ENCODE assay signal across 8 cellular contexts in the genomic region with DNA sequence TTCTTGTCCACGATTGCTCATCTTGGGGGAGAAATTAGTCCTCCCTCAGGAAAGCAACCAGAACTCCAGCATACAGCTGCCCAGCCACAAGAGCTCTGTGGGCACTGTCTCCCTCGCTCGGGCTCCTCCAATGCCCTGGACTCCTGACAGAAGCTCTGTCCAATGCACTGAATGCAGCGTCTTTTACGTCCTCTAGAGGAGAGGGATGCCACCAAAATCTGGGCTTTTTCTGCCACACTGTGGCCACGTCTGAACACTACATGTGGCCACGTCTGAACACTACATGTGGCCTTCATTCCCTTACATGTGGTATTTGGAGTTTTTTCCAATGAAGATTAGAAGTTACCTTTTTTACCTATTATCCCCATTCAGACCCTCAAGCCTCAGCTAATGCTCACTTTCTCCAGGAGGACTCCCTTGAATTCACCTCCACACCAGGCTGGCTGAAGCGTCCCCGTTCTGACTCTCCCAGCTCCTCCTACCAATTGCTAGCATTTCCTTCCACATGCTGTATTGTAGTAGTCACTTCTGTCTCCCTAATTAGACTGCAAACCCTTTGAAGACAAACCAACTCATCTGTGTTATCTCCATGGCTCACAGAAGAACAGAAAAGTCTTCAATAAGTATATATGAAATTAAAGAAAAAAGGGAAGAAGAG.
DNase-seq lines count a peak whose midpoint lies in the region; ATAC-seq and TF ChIP-seq lines count a peak whose summit lies in the region.

No MANE protein-coding gene starts in this region.

- no peaks in the 10 kb centered on the region for H3K36me3 Mint-ChIP-seq in MCF 10A (ENCODE audit: insufficient read depth, unreplicated experiment)

- no peak overlapping the region for H3K27ac ChIP-seq in subcutaneous abdominal adipose tissue (ENCODE audit: low read depth, low read length)

- DNase-seq in AML-193 (lab: John Stamatoyannopoulos, UW) (peak; percentile 44 to 55), NCI-H748 (lab: John Stamatoyannopoulos, UW; ENCODE audit: unreplicated experiment) (peak; percentile 78), MCF 10A (ENCODE audit: unreplicated experiment) (peak; percentile 87), iris pigment epithelial cell (ENCODE audit: low read depth) (peak; percentile 72)
- DNase-seq in activated naive CD4-positive, alpha-beta T cell treated with anti-CD3 and anti-CD28 coated beads, Interleukin-2, amount 50 U/mL, for 16 hours: no peak

- H3K9me3 Mint-ChIP-seq in MCF 10A (ENCODE audit: unreplicated experiment): no peaks in the 10 kb centered on the region

- H3K9ac ChIP-seq in subcutaneous abdominal adipose tissue (ENCODE audit: low read length in 5 of 5): no peak overlapping the region

- peaks cover 0 to 8% (median 4%) of the 10 kb centered on the region in 5 donors for H3K27me3 ChIP-seq in subcutaneous abdominal adipose tissue (ENCODE audit: control insufficient read depth in 5 of 5, insufficient read depth in 4 of 5, low read length in 5 of 5)

- H3K4me3 Mint-ChIP-seq in MCF 10A (ENCODE audit: unreplicated experiment): peak overlapping the region; percentile 38

- ATAC-seq in GM18867 (IDR thresholded peaks at IDR 0.05; ENCODE audit: unreplicated experiment) (peak; percentile 93), HG03521 (IDR thresholded peaks at IDR 0.05; ENCODE audit: unreplicated experiment) (peak; percentile 78)

- no peaks in the 10 kb centered on the region for H3K4me1 Mint-ChIP-seq in MCF 10A (ENCODE audit: insufficient read depth, unreplicated experiment)

- peak; percentile 92 for TF ChIP-seq CTCF in MCF 10A (IDR thresholded peaks at IDR 0.05; ENCODE audit: unreplicated experiment)

- CTCF ChIA-PET in MCF 10A (lab: Yijun Ruan, JAX): interaction anchor here (0.5 to 12.8 kb wide), 62 partner anchors 9 to 1170 kb away, joined by 3 to 619 read pairs (median 4); no protein-coding TSS in a partner anchor

- POLR2A ChIA-PET in MCF 10A (lab: Yijun Ruan, JAX): interaction anchor here (0.6 to 1.2 kb wide), 3 partner anchors 15 to 460 kb away, joined by 3 to 7 read pairs (median 4); no protein-coding TSS in a partner anchor

- peaks cover 10% of the 10 kb centered on the region for H3K27me3 Mint-ChIP-seq in MCF 10A (ENCODE audit: insufficient read depth, unreplicated experiment)

- H3K36me3 ChIP-seq in subcutaneous abdominal adipose tissue (ENCODE audit: control insufficient read depth in 5 of 5, insufficient read depth in 5 of 5, low read length in 5 of 5): no peaks in the 10 kb centered on the region

- H3K4me3 ChIP-seq in subcutaneous abdominal adipose tissue (ENCODE audit: low read depth in 1 of 5, low read length in 5 of 5): peak overlapping the region in 4 of 5 donors; percentile 14 to 60 (median 36)

- BruUV-seq in MCF 10A (replicated peaks; lab: Mats Ljungman, UMichigan): no TSS peak

- H3K4me1 ChIP-seq in subcutaneous abdominal adipose tissue (ENCODE audit: control insufficient read depth in 5 of 5, insufficient read depth in 5 of 5, low read length in 5 of 5): no peaks in the 10 kb centered on the region

- no peaks in the 10 kb centered on the region for H3K9me3 ChIP-seq in subcutaneous abdominal adipose tissue (ENCODE audit: control insufficient read depth in 5 of 5, low read length in 5 of 5)

- intact Hi-C loops in MCF 10A (cut with micrococcal nuclease): loop anchor here (1.0 to 5.0 kb wide), 5 partner anchors 40 to 762 kb away; no protein-coding TSS in a partner anchor

- no peak overlapping the region for H3K27ac Mint-ChIP-seq in MCF 10A (ENCODE audit: low read depth, unreplicated experiment)
